ENCODE assay signal across 8 cellular contexts in genomic region chr16:81745704-81746558, GRCh38. TPM values are rescaled to one million over a fixed set of nuclear protein-coding genes. Genes with fewer than 3 reads are reported as not detected.
DNase-seq lines count a peak whose midpoint lies in the region; ATAC-seq and TF ChIP-seq lines count a peak whose summit lies in the region.

No MANE protein-coding gene starts in this region.

- peaks cover 5% of the 10 kb centered on the region; the same call in 1 of the 2 replicates for H3K4me1 ChIP-seq in PC-9 (replicated peaks; ENCODE audit: insufficient read depth)

- no peak for TF ChIP-seq CTCF in PC-9 (conservative IDR thresholded peaks at IDR 0.05)
- no peak for TF ChIP-seq CTCF in fibroblast of the aortic adventitia (IDR thresholded peaks at IDR 0.05; ENCODE audit: insufficient read depth, low read length)
- TF ChIP-seq CTCF in neural cell (IDR thresholded peaks at IDR 0.05; ENCODE audit: poor library complexity, severe bottlenecking): no peak

- no peak for TF ChIP-seq EP300 in neural cell (conservative IDR thresholded peaks at IDR 0.05; ENCODE audit: poor library complexity, severe bottlenecking)

- H3K4me1 Mint-ChIP-seq in stimulated activated naive CD8-positive, alpha-beta T cell treated with anti-CD3 and anti-CD28 coated beads, Interleukin-15, Interleukin-2, amounts not matched to agents 100 ng/mL and 50 ng/mL, for 24 hours (ENCODE audit: low read depth): peaks cover 35% of the 10 kb centered on the region

- no peaks in the 10 kb centered on the region for H3K36me3 ChIP-seq in PC-9 (ENCODE audit: low read depth)
- no peaks in the 10 kb centered on the region for H3K36me3 ChIP-seq in neural cell (ENCODE audit: insufficient read depth, low read length)

- H3K36me3 Mint-ChIP-seq in stimulated activated naive CD8-positive, alpha-beta T cell treated with anti-CD3 and anti-CD28 coated beads, Interleukin-15, Interleukin-2, amounts not matched to agents 100 ng/mL and 50 ng/mL, for 24 hours (ENCODE audit: low read depth): no peaks in the 10 kb centered on the region

- H3K9me3 ChIP-seq in PC-9 (ENCODE audit: insufficient read depth, low read depth): no peaks in the 10 kb centered on the region
- H3K9me3 ChIP-seq in neural cell (ENCODE audit: low read length): no peaks in the 10 kb centered on the region

- H3K27me3 ChIP-seq in PC-9 (ENCODE audit: insufficient read depth, low read depth) (no peaks in the 10 kb centered on the region), neural cell (ENCODE audit: insufficient read depth, low read depth, low read length) (no peaks in the 10 kb centered on the region)

- H3K4me3 ChIP-seq in PC-9: peak overlapping the region; percentile 77
- peak overlapping the region; percentile 55 for H3K4me3 ChIP-seq in fibroblast of the aortic adventitia (ENCODE audit: low read depth, low read length)
- H3K4me3 ChIP-seq in neural cell (ENCODE audit: low read length): peak overlapping the region; percentile 56

- H3K27me3 Mint-ChIP-seq in stimulated activated naive CD8-positive, alpha-beta T cell treated with anti-CD3 and anti-CD28 coated beads, Interleukin-15, Interleukin-2, amounts not matched to agents 100 ng/mL and 50 ng/mL, for 24 hours: no peaks in the 10 kb centered on the region

- H3F3A ChIP-seq in PC-9 (ENCODE audit: insufficient read depth, low read depth) (no peaks in the 10 kb centered on the region), neural cell (ENCODE audit: insufficient read depth, low read length, poor library complexity, severe bottlenecking) (no peaks in the 10 kb centered on the region)

- no peak overlapping the region for H3K27ac ChIP-seq in PC-9
- H3K27ac ChIP-seq in neural cell (ENCODE audit: low read length): no peak overlapping the region

- no peaks in the 10 kb centered on the region for H3K9me3 Mint-ChIP-seq in stimulated activated naive CD8-positive, alpha-beta T cell treated with anti-CD3 and anti-CD28 coated beads, Interleukin-15, Interleukin-2, amounts not matched to agents 100 ng/mL and 50 ng/mL, for 24 hours

- intact Hi-C loops in PC-9 (cut with micrococcal nuclease; ENCODE audit: unreplicated experiment): no loop called here

- TF ChIP-seq RAD21 in neural cell (conservative IDR thresholded peaks at IDR 0.05): no peak

- H2AFZ ChIP-seq in PC-9: peak overlapping the region; percentile 98
- H2AFZ ChIP-seq in neural cell (ENCODE audit: low read depth, low read length): peak overlapping the region; percentile 87

- peak overlapping the region; percentile 84 for H3K27ac Mint-ChIP-seq in stimulated activated naive CD8-positive, alpha-beta T cell treated with anti-CD3 and anti-CD28 coated beads, Interleukin-15, Interleukin-2, amounts not matched to agents 100 ng/mL and 50 ng/mL, for 24 hours

- POLR2A ChIA-PET in PC-9 (lab: Charles Lee; ENCODE audit: unreplicated experiment): interaction anchor here (0.5 kb wide), 1 partner anchor 67 kb away, joined by 7 read pairs; no protein-coding TSS in a partner anchor

- peak; percentile 60 for DNase-seq in NK-92 treated with Interleukin-12 subunit alpha and Interleukin-12 subunit beta, amount 100 ng/mL, for 24 hours (lab: John Stamatoyannopoulos, UW)
- DNase-seq in NK-92 (lab: John Stamatoyannopoulos, UW; ENCODE audit: unreplicated experiment): no peak
- DNase-seq in PC-9: peak; percentile 40 to 58
- peak; percentile 53 for DNase-seq in activated T-helper 1 cell treated with anti-CD3 and anti-CD28 coated beads, Interleukin-2, amount 50 U/mL, for 16 hours (ENCODE audit: low read depth in 1 of 2, low spot score in 1 of 2)
- DNase-seq in fibroblast of the aortic adventitia (ENCODE audit: low read depth): peak; percentile 56

- H3K9ac ChIP-seq in neural cell (ENCODE audit: low read length): no peak overlapping the region

- H3K9me2 ChIP-seq in PC-9 (ENCODE audit: insufficient read depth) (no peaks in the 10 kb centered on the region), neural cell (ENCODE audit: insufficient read depth, low read length) (no peaks in the 10 kb centered on the region)

- peak; percentile 58 for ATAC-seq in HG03064 (IDR thresholded peaks at IDR 0.05; ENCODE audit: low read depth, unreplicated experiment)

- CTCF ChIA-PET in PC-9 (lab: Charles Lee): no interaction called here

- no peaks in the 10 kb centered on the region for H4K20me1 ChIP-seq in PC-9 (ENCODE audit: insufficient read depth)
- no peaks in the 10 kb centered on the region for H4K20me1 ChIP-seq in neural cell (ENCODE audit: insufficient read depth)

- H3K4me2 ChIP-seq in PC-9: peak overlapping the region; percentile 96
- no peak overlapping the region for H3K4me2 ChIP-seq in neural cell (ENCODE audit: low read length)

- peak overlapping the region; percentile 81 for H3K4me3 Mint-ChIP-seq in stimulated activated naive CD8-positive, alpha-beta T cell treated with anti-CD3 and anti-CD28 coated beads, Interleukin-15, Interleukin-2, amounts not matched to agents 100 ng/mL and 50 ng/mL, for 24 hours

- BruUV-seq in PC-9 (replicated peaks; lab: Mats Ljungman, UMichigan): TSS peak; percentile 87

- H3K79me2 ChIP-seq in PC-9 (ENCODE audit: low read depth): no peaks in the 10 kb centered on the region
- H3K79me2 ChIP-seq in neural cell (replicated peaks; ENCODE audit: insufficient read depth, low read length): no peaks in the 10 kb centered on the region

TF ChIP-seq in neural cell, 6 proteins besides CTCF, POLR2A, EP300 and RAD21:
- TF ChIP-seq REST (IDR thresholded peaks at IDR 0.05; ENCODE audit: borderline replicate concordance) (no peak), POLR2AphosphoS5 (IDR thresholded peaks at IDR 0.05) (peak; percentile 20)

RNA-seq across cellular contexts. Expression of gene PLCG2, which starts 33.2 kb away (rescaled TPM):
- total RNA-seq in PC-9 (2021) (7.9 and 10.8 TPM in 2 replicates), fibroblast of the aortic adventitia (ENCODE audit: low replicate concordance) (0.09 and 4.7 TPM in 2 replicates)
- polyA plus RNA-seq in neural cell: 0.08 TPM in 1 of 2 replicates, not detected in the other
- 0.12 TPM in 1 of 2 replicates, not detected in the other for polyA minus RNA-seq in neural cell
